Comparison of ENCODE assay signal across 1 cellular context in the genomic region with DNA sequence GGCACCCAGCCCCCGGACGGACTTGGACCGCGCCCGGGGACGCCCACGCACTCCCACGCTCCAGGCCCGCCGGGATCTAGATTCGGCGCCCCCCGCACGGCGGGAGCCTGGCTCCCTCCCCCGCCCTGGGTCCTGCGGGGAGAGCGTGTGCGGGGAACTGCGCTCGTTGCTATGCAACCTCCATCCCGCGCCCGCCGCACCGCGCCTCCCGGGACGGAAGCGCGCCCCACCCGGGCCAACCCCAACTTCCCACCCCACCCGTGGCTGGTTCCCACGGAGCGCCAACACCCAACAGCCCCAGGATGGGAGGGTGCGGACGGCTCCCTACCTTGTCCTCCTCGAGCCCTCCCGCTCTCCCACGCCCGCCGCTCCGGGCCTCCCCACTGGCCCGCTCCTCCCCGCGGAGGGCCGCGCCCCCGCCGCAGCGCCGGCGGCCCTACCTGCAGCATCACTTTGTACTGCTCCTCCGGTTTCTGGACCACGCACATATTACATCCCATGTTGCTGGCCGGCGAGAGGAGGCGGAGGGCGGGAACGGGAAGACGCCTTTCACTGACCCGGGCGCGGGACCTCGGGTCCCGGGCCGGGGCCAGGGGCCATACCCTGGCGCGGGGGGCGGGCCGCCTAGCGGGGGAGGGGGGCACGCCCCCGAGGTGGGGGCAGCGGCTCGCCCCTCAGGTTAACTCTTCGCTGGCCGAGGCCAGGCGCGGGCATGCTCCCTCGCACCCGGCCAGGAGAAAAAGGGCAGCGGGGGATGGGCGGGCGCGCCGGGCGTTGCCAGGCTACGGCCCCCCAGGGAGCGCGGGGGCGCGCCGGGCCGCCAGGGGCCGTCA.
A peak's percentile ranks its signal among the peaks of the same experiment; 100 is the strongest.
TF ChIP-seq lines count a peak whose summit lies in the region.

TSS of gene PDZD4 (minus strand) at position 746 of the 833 bp plus-strand sequence. CDS start at position 500, 246 bp downstream.

TF ChIP-seq in HEK293, 187 proteins besides CTCF, POLR2A, EP300 and RAD21 (continued from another document):
- TF ChIP-seq, protein P1, sequence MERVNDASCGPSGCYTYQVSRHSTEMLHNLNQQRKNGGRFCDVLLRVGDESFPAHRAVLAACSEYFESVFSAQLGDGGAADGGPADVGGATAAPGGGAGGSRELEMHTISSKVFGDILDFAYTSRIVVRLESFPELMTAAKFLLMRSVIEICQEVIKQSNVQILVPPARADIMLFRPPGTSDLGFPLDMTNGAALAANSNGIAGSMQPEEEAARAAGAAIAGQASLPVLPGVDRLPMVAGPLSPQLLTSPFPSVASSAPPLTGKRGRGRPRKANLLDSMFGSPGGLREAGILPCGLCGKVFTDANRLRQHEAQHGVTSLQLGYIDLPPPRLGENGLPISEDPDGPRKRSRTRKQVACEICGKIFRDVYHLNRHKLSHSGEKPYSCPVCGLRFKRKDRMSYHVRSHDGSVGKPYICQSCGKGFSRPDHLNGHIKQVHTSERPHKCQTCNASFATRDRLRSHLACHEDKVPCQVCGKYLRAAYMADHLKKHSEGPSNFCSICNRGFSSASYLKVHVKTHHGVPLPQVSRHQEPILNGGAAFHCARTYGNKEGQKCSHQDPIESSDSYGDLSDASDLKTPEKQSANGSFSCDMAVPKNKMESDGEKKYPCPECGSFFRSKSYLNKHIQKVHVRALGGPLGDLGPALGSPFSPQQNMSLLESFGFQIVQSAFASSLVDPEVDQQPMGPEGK (tag by site-specific recombination; IDR thresholded peaks at IDR 0.05) = peak; percentile 66; the same call in 1 of the 2 replicates
- no peak for TF ChIP-seq ZNF18 (tag by site-specific recombination; IDR thresholded peaks at IDR 0.05)
- TF ChIP-seq ZNF645 (tag by site-specific recombination; IDR thresholded peaks at IDR 0.05) = no peak
- TF ChIP-seq GLIS2 (tag by site-specific recombination; IDR thresholded peaks at IDR 0.05) = peak; percentile 41; the same call in 1 of the 2 replicates
- TF ChIP-seq, protein P2, sequence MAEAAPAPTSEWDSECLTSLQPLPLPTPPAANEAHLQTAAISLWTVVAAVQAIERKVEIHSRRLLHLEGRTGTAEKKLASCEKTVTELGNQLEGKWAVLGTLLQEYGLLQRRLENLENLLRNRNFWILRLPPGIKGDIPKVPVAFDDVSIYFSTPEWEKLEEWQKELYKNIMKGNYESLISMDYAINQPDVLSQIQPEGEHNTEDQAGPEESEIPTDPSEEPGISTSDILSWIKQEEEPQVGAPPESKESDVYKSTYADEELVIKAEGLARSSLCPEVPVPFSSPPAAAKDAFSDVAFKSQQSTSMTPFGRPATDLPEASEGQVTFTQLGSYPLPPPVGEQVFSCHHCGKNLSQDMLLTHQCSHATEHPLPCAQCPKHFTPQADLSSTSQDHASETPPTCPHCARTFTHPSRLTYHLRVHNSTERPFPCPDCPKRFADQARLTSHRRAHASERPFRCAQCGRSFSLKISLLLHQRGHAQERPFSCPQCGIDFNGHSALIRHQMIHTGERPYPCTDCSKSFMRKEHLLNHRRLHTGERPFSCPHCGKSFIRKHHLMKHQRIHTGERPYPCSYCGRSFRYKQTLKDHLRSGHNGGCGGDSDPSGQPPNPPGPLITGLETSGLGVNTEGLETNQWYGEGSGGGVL (tag by site-specific recombination; IDR thresholded peaks at IDR 0.05) = peak; percentile 62
